In the genomic region with DNA sequence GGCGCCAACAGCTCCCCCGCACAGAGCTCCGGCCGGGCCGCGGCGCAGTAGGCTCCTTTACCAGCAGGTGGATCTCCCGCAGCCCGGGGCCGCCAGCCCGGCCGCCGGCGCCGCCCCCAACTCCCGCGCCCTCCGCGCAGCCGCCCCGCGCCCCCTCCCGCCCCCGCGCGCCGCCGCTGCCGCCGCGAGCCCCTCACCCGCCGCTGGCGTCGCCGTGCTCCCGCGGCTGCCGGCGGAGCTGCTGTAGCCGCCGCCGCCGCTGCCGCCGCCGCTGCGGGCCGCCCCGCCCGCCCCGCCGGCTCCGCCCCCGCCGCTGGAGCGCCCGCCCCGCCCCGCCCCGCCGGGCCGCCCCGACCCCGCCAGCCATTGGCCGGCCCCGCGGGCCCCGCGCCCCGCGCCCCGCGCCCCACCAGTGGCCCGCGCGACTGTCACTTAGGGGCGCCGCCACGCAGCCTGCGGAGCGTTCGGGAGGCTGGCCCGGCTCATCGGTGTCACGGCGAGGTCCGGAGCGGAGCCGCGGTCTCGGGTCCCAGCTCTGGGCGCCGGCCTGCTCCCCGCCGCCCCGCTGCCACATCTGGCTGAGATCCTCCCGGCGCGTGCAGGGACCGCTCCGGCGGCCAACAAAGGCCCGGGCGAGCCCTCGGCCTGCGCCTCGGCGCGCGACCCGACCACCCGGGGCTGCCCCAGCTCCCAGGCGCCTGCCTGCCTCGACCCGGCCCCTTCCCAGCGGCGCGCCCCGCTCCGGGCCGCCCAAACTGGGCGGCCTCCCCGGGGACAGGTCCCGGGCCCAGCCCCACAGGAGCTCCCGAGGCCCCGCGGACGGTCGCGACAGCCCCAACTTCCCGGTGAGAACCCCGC, we compare ENCODE assay signal across 8 cellular contexts.
DNase-seq lines count a peak whose midpoint lies in the region; ATAC-seq lines count a peak whose summit lies in the region.

TSS of gene MGAT4A (minus strand) at position 282 of the 858 bp plus-strand sequence. CDS start 4,800 bp downstream, outside the sequence.

- DNase-seq in NCI-H1694 treated with DMSO at 0.1 percent for 48 hours (lab: John Stamatoyannopoulos, UW) (peak; percentile 18), NCI-H1694 (lab: John Stamatoyannopoulos, UW) (no peak), NCI-H146 treated with DMSO at 0.1 percent for 48 hours (lab: John Stamatoyannopoulos, UW; ENCODE audit: unreplicated experiment) (peak; percentile 46), ecto neural progenitor cell (ENCODE audit: low spot score) (peak; percentile 76), memory B cell (ENCODE audit: low spot score in 2 of 2) (peak; percentile 73 to 75)
- peak; percentile 54 to 63 for DNase-seq in activated CD4-positive, alpha-beta T cell treated with anti-CD3 and anti-CD28 coated beads, Interleukin-2, amount 50 U/mL, for 4 hours
- DNase-seq in stimulated activated CD8-positive, alpha-beta memory T cell treated with anti-CD3 and anti-CD28 coated beads, Interleukin-12 subunit alpha, Interleukin-12 subunit beta, amount 100 ng/mL, for 1 hour (ENCODE audit: low read depth), result peak; percentile 56

- peak within 1 kb of the TSS; percentile 87 for H3K27ac Mint-ChIP-seq in memory B cell

- peak within 1 kb of the TSS; percentile 85 for H3K4me3 Mint-ChIP-seq in memory B cell

- ATAC-seq in HG02571 (IDR thresholded peaks at IDR 0.05; ENCODE audit: unreplicated experiment) (peak; percentile 84), memory B cell (ENCODE audit: low read depth) (peak; percentile 85)

- peaks cover 35% of the 10 kb centered on the region for H3K4me1 Mint-ChIP-seq in memory B cell

- H3K27me3 Mint-ChIP-seq in memory B cell, result no peaks in the 10 kb centered on the region

- no peaks in the 10 kb centered on the region for H3K36me3 Mint-ChIP-seq in memory B cell

- H3K9me3 Mint-ChIP-seq in memory B cell, result no peaks in the 10 kb centered on the region
